23 cellular contexts compared by ENCODE assay signal in the genomic region with DNA sequence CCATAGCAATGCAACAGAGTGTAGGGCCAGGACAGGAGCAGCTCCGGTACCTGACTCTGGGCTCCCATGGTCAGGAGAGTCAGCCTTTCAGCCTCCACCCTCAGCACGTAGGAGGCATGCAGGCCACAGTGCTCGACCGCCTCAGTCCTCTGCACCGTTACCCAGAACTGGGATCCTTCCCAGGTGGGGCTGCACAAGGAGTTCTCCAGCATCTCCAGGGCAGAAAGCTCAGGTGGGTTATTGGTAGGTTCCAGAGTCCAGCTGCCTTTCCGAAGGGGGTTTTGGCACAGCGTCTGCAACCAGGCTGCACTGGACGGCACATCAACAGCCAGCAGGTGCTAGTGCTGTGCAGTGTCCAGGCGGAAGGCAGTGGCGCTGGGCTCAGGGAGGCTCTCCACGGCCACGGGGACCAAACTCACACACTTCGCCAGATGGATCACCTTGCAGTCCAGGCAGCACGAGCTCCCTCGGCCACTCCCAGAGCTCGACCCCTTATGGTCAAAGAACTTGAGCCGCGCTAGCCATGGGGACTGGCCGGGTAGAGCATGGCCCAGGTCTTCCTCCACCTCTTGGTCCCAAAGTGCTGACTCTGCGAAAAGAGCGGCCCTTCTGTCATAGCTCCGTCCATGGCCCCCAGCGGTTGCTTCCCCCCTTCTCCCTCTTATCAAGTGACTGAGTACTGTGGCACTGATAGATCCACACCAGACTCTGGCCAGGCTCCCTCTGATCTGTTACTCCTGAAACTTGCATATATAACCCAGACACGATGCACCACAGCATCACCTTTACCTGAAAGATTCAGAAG. TPM values are rescaled to one million over a fixed set of nuclear protein-coding genes. Genes with fewer than 3 reads are reported as not detected.
A peak's percentile ranks its signal among the peaks of the same experiment; 100 is the strongest.
DNase-seq lines count a peak whose midpoint lies in the region; ATAC-seq and TF ChIP-seq lines count a peak whose summit lies in the region.
"Had no signal": no experiment of that assay in that cellular context is flagged by ENCODE, and none has a peak within 500 bp of the region (broad histone marks: within the 10 kb centered on the region; RNA-seq: fewer than 3 reads in every experiment).

No MANE protein-coding gene starts in this region.

- H2BK5ac ChIP-seq in IMR-90 (ENCODE audit: low read depth, low read length, poor library complexity, severe bottlenecking) = no peak overlapping the region

- no peak overlapping the region for H3K27ac ChIP-seq in IMR-90 (ENCODE audit: insufficient read depth, low read length)
- H3K27ac ChIP-seq: SJCRH30 had no signal

- no peak overlapping the region for H3K14ac ChIP-seq in IMR-90 (replicated peaks; ENCODE audit: low read depth, low read length)

- intact Hi-C loops in IMR-90 (cut with micrococcal nuclease) = no loop called here
- intact Hi-C loops in posterior vena cava (cut with DNase I) = no loop called here

- peaks cover 5% of the 10 kb centered on the region for H3K9me3 ChIP-seq in IMR-90 (ENCODE audit: control insufficient read depth, insufficient read depth, low read length)
- H3K9me3 ChIP-seq: SJCRH30 had no signal

- no peaks in the 10 kb centered on the region for H3K36me3 ChIP-seq in IMR-90 (ENCODE audit: control insufficient read depth, insufficient read depth, low read length)
- H3K36me3 ChIP-seq: MG63, SJCRH30 had no signal

- no peak overlapping the region for H2BK120ac ChIP-seq in IMR-90 (ENCODE audit: low read depth, low read length)

- no peak overlapping the region for H2BK20ac ChIP-seq in IMR-90 (ENCODE audit: low read depth, low read length)

- no peak for TF ChIP-seq RAD21 in IMR-90 (IDR thresholded peaks at IDR 0.05; ENCODE audit: low read length)

- H3K9me1 ChIP-seq in IMR-90 (ENCODE audit: insufficient read depth, low read length) = no peaks in the 10 kb centered on the region

- no peak overlapping the region for H2AFZ ChIP-seq in IMR-90 (replicated peaks; ENCODE audit: low read length, poor library complexity)

- no peak for ATAC-seq in IMR-90 (ENCODE audit: low read depth)
- no peak for ATAC-seq in GM19324 (IDR thresholded peaks at IDR 0.05; ENCODE audit: low FRiP score, unreplicated experiment)
- ATAC-seq: PC-3, SK-N-SH treated with all-trans-retinoic acid at 6 μM for 48 hours had no signal

- in situ Hi-C loops in IMR-90 (cut with MboI; ENCODE audit: low sequenced_read_pairs) = no loop called here

- POLR2A ChIA-PET in IMR-90 (lab: Charles Lee; ENCODE audit: unreplicated experiment) = no interaction called here

- CTCF ChIA-PET in IMR-90 (lab: Yijun Ruan, JAX) = no interaction called here

- 0 out of 2 replicates have a peak, but pooled peaks cover 2% of the 10 kb centered on the region for H4K20me1 ChIP-seq in IMR-90 (ENCODE audit: insufficient read depth, low read length)

- DNase-seq in IMR-90 = no peak
- DNase-seq in islet precursor cell = peak; percentile 45
- DNase-seq in posterior vena cava (ENCODE audit: low spot score) = peak; percentile 77
- no peak for DNase-seq in NCI-H146 (lab: John Stamatoyannopoulos, UW)
- DNase-seq: C1 segment of cervical spinal cord; CD4-positive, alpha-beta memory T cell; COR-L47; DMS53; KG1; MG63; NCI-H1105 treated with DMSO at 0.1 percent for 48 hours; NCI-H2029; NCI-H446 treated with DMSO at 0.1 percent for 48 hours; NCI-H526; NCI-H82; NK-92 treated with Interleukin-12 subunit alpha and Interleukin-12 subunit beta, amount 100 ng/mL, for 24 hours; PC-3; SJCRH30 had no signal

- no peak overlapping the region for H2AK5ac ChIP-seq in IMR-90 (ENCODE audit: low read depth, low read length)

- no peak overlapping the region for H3K4me3 ChIP-seq in IMR-90 (ENCODE audit: insufficient read depth, low read depth, low read length)
- H3K4me3 ChIP-seq: MG63, SJCRH30 had no signal

- no peak overlapping the region for H3K23ac ChIP-seq in IMR-90 (ENCODE audit: low read depth, low read length)

- H3K27me3 ChIP-seq in IMR-90 (ENCODE audit: control insufficient read depth, insufficient read depth, low read length) = peaks cover 83% of the 10 kb centered on the region
- H3K27me3 ChIP-seq: MG63, SJCRH30 had no signal

- WGBS in IMR-90 (ENCODE audit: extremely low coverage in 2 of 2, insufficient read length in 1 of 2), 2 experiments = 85% methylated on average over 12 of the region's 24 CpGs; no CpG with 5 or more reads in 1 of the 2 experiments

- BruUV-seq in IMR-90 (replicated peaks; lab: Mats Ljungman, UMichigan) = no TSS peak

- H3K79me1 ChIP-seq in IMR-90 (ENCODE audit: low read depth in 1 of 2, low read length in 2 of 2) = no peaks in the 10 kb centered on the region

- TF ChIP-seq CTCF in IMR-90 (conservative IDR thresholded peaks at IDR 0.05; ENCODE audit: low read depth, low read length) = no peak

- H3K56ac ChIP-seq in IMR-90 (ENCODE audit: extremely low read depth, insufficient read depth, low read length) = no peak overlapping the region

- no peaks in the 10 kb centered on the region for H3K4me1 ChIP-seq in IMR-90 (ENCODE audit: control insufficient read depth, insufficient read depth, low read length)
- H3K4me1 ChIP-seq: SJCRH30 had no signal

- H3K9ac ChIP-seq in IMR-90 (ENCODE audit: low read depth, low read length) = no peak overlapping the region

- no peak overlapping the region for H3K18ac ChIP-seq in IMR-90 (ENCODE audit: low read depth, low read length)

- dilution Hi-C loops in IMR-90 (cut with HindIII; ENCODE audit: low sequenced_read_pairs, unreplicated experiment) = no loop called here

- no peak overlapping the region for H4K5ac ChIP-seq in IMR-90 (ENCODE audit: low read depth, low read length)

- H4K91ac ChIP-seq in IMR-90 (ENCODE audit: insufficient read depth, low read depth, low read length) = no peak overlapping the region

- no peak overlapping the region for H2BK15ac ChIP-seq in IMR-90 (ENCODE audit: low read depth, low read length)

- H3K4ac ChIP-seq in IMR-90 (ENCODE audit: low read depth, low read length) = no peak overlapping the region

- no peak overlapping the region for H2AK9ac ChIP-seq in IMR-90 (replicated peaks; ENCODE audit: low read depth, low read length, poor library complexity)

- no peak overlapping the region for H3K4me2 ChIP-seq in IMR-90 (ENCODE audit: low read depth, low read length)

- TF ChIP-seq POLR2A in IMR-90 (IDR thresholded peaks at IDR 0.05; ENCODE audit: low read depth, low read length) = no peak

- no peak overlapping the region for H4K8ac ChIP-seq in IMR-90 (ENCODE audit: low read depth in 2 of 2, low read length in 2 of 2)

TF ChIP-seq in IMR-90, 13 proteins besides CTCF, POLR2A, EP300 and RAD21:
- TF ChIP-seq, protein P1, sequence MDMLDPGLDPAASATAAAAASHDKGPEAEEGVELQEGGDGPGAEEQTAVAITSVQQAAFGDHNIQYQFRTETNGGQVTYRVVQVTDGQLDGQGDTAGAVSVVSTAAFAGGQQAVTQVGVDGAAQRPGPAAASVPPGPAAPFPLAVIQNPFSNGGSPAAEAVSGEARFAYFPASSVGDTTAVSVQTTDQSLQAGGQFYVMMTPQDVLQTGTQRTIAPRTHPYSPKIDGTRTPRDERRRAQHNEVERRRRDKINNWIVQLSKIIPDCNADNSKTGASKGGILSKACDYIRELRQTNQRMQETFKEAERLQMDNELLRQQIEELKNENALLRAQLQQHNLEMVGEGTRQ (IDR thresholded peaks at IDR 0.05; ENCODE audit: low read depth, low read length) = no peak
- TF ChIP-seq CEBPB (IDR thresholded peaks at IDR 0.05; ENCODE audit: low read depth, low read length) (no peak), MXI1 (IDR thresholded peaks at IDR 0.05; ENCODE audit: borderline replicate concordance, low read depth, low read length) (no peak), MAFK (IDR thresholded peaks at IDR 0.05; ENCODE audit: low read depth, low read length) (peak; percentile 93), MAZ (IDR thresholded peaks at IDR 0.05; ENCODE audit: borderline replicate concordance, low read depth, low read length) (no peak)

RNA-seq across cellular contexts. Expression of a gene that starts 6.9 kb away (rescaled TPM):
- total RNA-seq in IMR-90 (2012; rRNA removed) (not detected in 2 replicates), posterior vena cava (not detected)
- polyA plus RNA-seq in IMR-90 (2012; rRNA removed) = not detected in 2 replicates
- polyA plus RNA-seq in IMR-90 (2012; cell fraction: cytosol; rRNA removed) = not detected in 2 replicates
- not detected in 2 replicates for polyA plus RNA-seq in IMR-90 (2012; cell fraction: nucleus; rRNA removed; ENCODE audit: low replicate concordance)
- total RNA-seq: A673; CD4-positive, alpha-beta memory T cell; Daoy; HT1080; PC-3; SJCRH30 had no signal
- polyA plus RNA-seq: CD4-positive, alpha-beta memory T cell had no signal

RNA-seq across cellular contexts. Expression of a gene that starts 26.3 kb away (rescaled TPM):
- total RNA-seq in IMR-90 (2012; rRNA removed) = 26.9 and 27.4 TPM in 2 replicates
- 105 and 120 TPM in 2 replicates for polyA plus RNA-seq in IMR-90 (2012; rRNA removed)
- 22.4 and 46.8 TPM in 2 replicates for polyA plus RNA-seq in IMR-90 (2012; cell fraction: cytosol; rRNA removed)
- 826 and 1,150 TPM in 2 replicates for polyA plus RNA-seq in IMR-90 (2012; cell fraction: nucleus; rRNA removed; ENCODE audit: low replicate concordance)
- total RNA-seq in posterior vena cava = 100 to 1,000 TPM; 108 to 110 TPM

RNA-seq across cellular contexts. Expression of a gene that starts 34.3 kb away (rescaled TPM):
- total RNA-seq in IMR-90 (2012; rRNA removed) = not detected in 2 replicates
- polyA plus RNA-seq in IMR-90 (2012; rRNA removed) = not detected in 2 replicates
- polyA plus RNA-seq in IMR-90 (2012; cell fraction: cytosol; rRNA removed) = not detected in 2 replicates
- polyA plus RNA-seq in IMR-90 (2012; cell fraction: nucleus; rRNA removed; ENCODE audit: low replicate concordance) = not detected in 2 replicates
- 10 to 100 TPM; 16.2 to 66.4 TPM for total RNA-seq in posterior vena cava
- total RNA-seq: A673; CD4-positive, alpha-beta memory T cell; Daoy; HT1080; PC-3; SJCRH30 had no signal
- polyA plus RNA-seq: CD4-positive, alpha-beta memory T cell had no signal

RNA-seq across cellular contexts. Expression of a gene that starts 58.9 kb away (rescaled TPM):
- total RNA-seq in IMR-90 (2012; rRNA removed) (not detected in 2 replicates), posterior vena cava (not detected)
- polyA plus RNA-seq in IMR-90 (2012; rRNA removed) = 0.24 and 0.29 TPM in 2 replicates
- polyA plus RNA-seq in IMR-90 (2012; cell fraction: cytosol; rRNA removed) = 0.25 TPM in 1 of 2 replicates, not detected in the other
- 0.08 TPM in 1 of 2 replicates, not detected in the other for polyA plus RNA-seq in IMR-90 (2012; cell fraction: nucleus; rRNA removed; ENCODE audit: low replicate concordance)
- total RNA-seq: A673; CD4-positive, alpha-beta memory T cell; Daoy; HT1080 had no signal
- polyA plus RNA-seq: CD4-positive, alpha-beta memory T cell had no signal

Comparison
In these comparisons a context has a peak if more than half of its experiments do, and no peak if none do; other contexts are left out.
1. DNase-seq: peak in islet precursor cell (single experiment) and posterior vena cava (single experiment); none in IMR-90 (single experiment) and NCI-H146 (single experiment).
2. RNA of a gene that starts 34.3 kb away (total RNA-seq): 16.2 to 66.4 TPM in posterior vena cava; not detected in IMR-90; every median in the first group is over 10 times any median in the second.